Comparison of ENCODE assay signal across 9 cellular contexts in genomic region chr3:58059349-58060321, GRCh38. TPM values are rescaled to one million over a fixed set of nuclear protein-coding genes. Genes with fewer than 3 reads are reported as not detected.
DNase-seq lines count a peak whose midpoint lies in the region; ATAC-seq and TF ChIP-seq lines count a peak whose summit lies in the region.
"Had no signal": no experiment of that assay in that cellular context is flagged by ENCODE, and none has a peak within 500 bp of the region (broad histone marks: within the 10 kb centered on the region; RNA-seq: fewer than 3 reads in every experiment).

No MANE protein-coding gene starts in this region.

- H3K36me3 Mint-ChIP-seq in activated CD4-positive, alpha-beta T cell treated with anti-CD3 and anti-CD28 coated beads, Interleukin-2, amount 10 ng/mL, durations not matched to agents 24 days and 14 days (ENCODE audit: low read depth), result peaks cover 2% of the 10 kb centered on the region
- H3K36me3 Mint-ChIP-seq: activated naive CD4-positive, alpha-beta T cell treated with anti-CD3 and anti-CD28 coated beads, Interleukin-2, amount 10 ng/mL, durations not matched to agents 7 days and 5 days had no signal

- no peaks in the 10 kb centered on the region for H3K4me1 Mint-ChIP-seq in activated CD4-positive, alpha-beta T cell treated with anti-CD3 and anti-CD28 coated beads, Interleukin-2, amount 10 ng/mL, durations not matched to agents 24 days and 14 days
- H3K4me1 Mint-ChIP-seq: activated naive CD4-positive, alpha-beta T cell treated with anti-CD3 and anti-CD28 coated beads, Interleukin-2, amount 10 ng/mL, durations not matched to agents 7 days and 5 days had no signal

- H3K4me3 Mint-ChIP-seq in activated CD4-positive, alpha-beta T cell treated with anti-CD3 and anti-CD28 coated beads, Interleukin-2, amount 10 ng/mL, durations not matched to agents 24 days and 14 days, result no peak overlapping the region
- H3K4me3 Mint-ChIP-seq: activated naive CD4-positive, alpha-beta T cell treated with anti-CD3 and anti-CD28 coated beads, Interleukin-2, amount 10 ng/mL, durations not matched to agents 7 days and 5 days had no signal

- DNase-seq in Daoy (ENCODE audit: low read depth), result peak; percentile 58
- peak; percentile 16 for DNase-seq in RKO (ENCODE audit: low spot score)
- DNase-seq in fibroblast of peridontal ligament (ENCODE audit: extremely low read depth), result peak; percentile 77
- no peak for DNase-seq in omental fat pad (ENCODE audit: low spot score)
- DNase-seq in NCI-H526 treated with DMSO at 0.1 percent for 48 hours (lab: John Stamatoyannopoulos, UW), result no peak
- no peak for DNase-seq in activated CD4-positive, alpha-beta T cell treated with anti-CD3 and anti-CD28 coated beads, Interleukin-2, amount 10 ng/mL, durations not matched to agents 24 days and 14 days
- DNase-seq: activated naive CD4-positive, alpha-beta T cell treated with anti-CD3 and anti-CD28 coated beads, Interleukin-2, amount 10 ng/mL, durations not matched to agents 7 days and 5 days had no signal

- no peak for TF ChIP-seq CTCF in omental fat pad (IDR thresholded peaks at IDR 0.05)

- ATAC-seq in omental fat pad (ENCODE audit: low FRiP score), result peak; percentile 74
- no peak for ATAC-seq in HG02973 (IDR thresholded peaks at IDR 0.05; ENCODE audit: unreplicated experiment)
- ATAC-seq in HG03196 (IDR thresholded peaks at IDR 0.05; ENCODE audit: unreplicated experiment), result no peak

- no peaks in the 10 kb centered on the region for H3K27me3 Mint-ChIP-seq in activated CD4-positive, alpha-beta T cell treated with anti-CD3 and anti-CD28 coated beads, Interleukin-2, amount 10 ng/mL, durations not matched to agents 24 days and 14 days
- H3K27me3 Mint-ChIP-seq: activated naive CD4-positive, alpha-beta T cell treated with anti-CD3 and anti-CD28 coated beads, Interleukin-2, amount 10 ng/mL, durations not matched to agents 7 days and 5 days had no signal

- no peaks in the 10 kb centered on the region for H3K9me3 Mint-ChIP-seq in activated CD4-positive, alpha-beta T cell treated with anti-CD3 and anti-CD28 coated beads, Interleukin-2, amount 10 ng/mL, durations not matched to agents 24 days and 14 days
- H3K9me3 Mint-ChIP-seq: activated naive CD4-positive, alpha-beta T cell treated with anti-CD3 and anti-CD28 coated beads, Interleukin-2, amount 10 ng/mL, durations not matched to agents 7 days and 5 days had no signal

- H3K27ac Mint-ChIP-seq in activated CD4-positive, alpha-beta T cell treated with anti-CD3 and anti-CD28 coated beads, Interleukin-2, amount 10 ng/mL, durations not matched to agents 24 days and 14 days, result no peak overlapping the region
- H3K27ac Mint-ChIP-seq: activated naive CD4-positive, alpha-beta T cell treated with anti-CD3 and anti-CD28 coated beads, Interleukin-2, amount 10 ng/mL, durations not matched to agents 7 days and 5 days had no signal

- intact Hi-C loops in activated CD4-positive, alpha-beta T cell treated with anti-CD3 and anti-CD28 coated beads, Interleukin-2, amount 10 ng/mL, durations not matched to agents 24 days and 14 days (cut with micrococcal nuclease), result no loop called here

RNA-seq across cellular contexts. Expression of gene FLNB, which starts 51.4 kb away (rescaled TPM):
- 87.9 and 97.5 TPM in 2 replicates for total RNA-seq in Daoy (2014; rRNA removed; shearing (Covaris generic))
- 100 to 1,000 TPM in 3 of 4 donors, 10 to 100 TPM in 1; 82.5 to 192 (median 145) TPM for total RNA-seq in omental fat pad
- 22.8 and 23.9 TPM in 2 replicates for total RNA-seq in activated CD4-positive, alpha-beta T cell treated with anti-CD3 and anti-CD28 coated beads, Interleukin-2, amount 10 ng/mL, durations not matched to agents 24 days and 14 days

Comparison
In these comparisons a context has a peak if more than half of its experiments do, and no peak if none do; other contexts are left out.
1. DNase-seq: peak in Daoy (single experiment), RKO (single experiment) and fibroblast of peridontal ligament (single experiment); none in omental fat pad (single experiment), NCI-H526 treated with DMSO at 0.1 percent for 48 hours (single experiment) and activated CD4-positive, alpha-beta T cell treated with anti-CD3 and anti-CD28 coated beads, Interleukin-2, amount 10 ng/mL, durations not matched to agents 24 days and 14 days (single experiment).